8 cellular contexts compared by ENCODE assay signal in genomic region chr9:114611516-114612271, GRCh38. TPM values are rescaled to one million over a fixed set of nuclear protein-coding genes. Genes with fewer than 3 reads are reported as not detected.
DNase-seq lines count a peak whose midpoint lies in the region; ATAC-seq and TF ChIP-seq lines count a peak whose summit lies in the region.

No MANE protein-coding gene starts in this region.

- H3K4me1 ChIP-seq in mesodermal cell (ENCODE audit: control insufficient read depth, insufficient read depth, low read length, poor library complexity, severe bottlenecking) (peaks cover 8% of the 10 kb centered on the region), stomach smooth muscle (ENCODE audit: control insufficient read depth, insufficient read depth, low read length) (peaks cover 21% of the 10 kb centered on the region)

- H3K27me3 Mint-ChIP-seq in activated CD4-positive, alpha-beta T cell treated with anti-CD3 and anti-CD28 coated beads for 36 hours: no peaks in the 10 kb centered on the region
- peaks cover 13% of the 10 kb centered on the region for H3K27me3 Mint-ChIP-seq in endothelial cell (ENCODE audit: unreplicated experiment)

- DNase-seq in activated CD4-positive, alpha-beta T cell treated with anti-CD3 and anti-CD28 coated beads for 36 hours: peak; percentile 66
- DNase-seq in activated CD4-positive, alpha-beta T cell treated with anti-CD3 and anti-CD28 coated beads for 1 hour: no peak
- DNase-seq in NCI-H1105 (lab: John Stamatoyannopoulos, UW) (peak; percentile 40), endothelial cell (ENCODE audit: low spot score) (peak; percentile 26)
- DNase-seq in activated CD4-positive, alpha-beta T cell treated with anti-CD3 and anti-CD28 coated beads, Interleukin-2, amount 50 U/mL, for 4 hours: peak; percentile 37 to 49

- H3K9me3 ChIP-seq in mesodermal cell (ENCODE audit: control insufficient read depth, low read length) (no peaks in the 10 kb centered on the region), stomach smooth muscle (ENCODE audit: control insufficient read depth in 2 of 2, low read length in 2 of 2) (no peaks in the 10 kb centered on the region)

- WGBS in mesodermal cell (ENCODE audit: insufficient coverage in 2 of 2), 2 experiments: 23 to 57% methylated on average over 15 to 40 of the region's 58 CpGs

- no peak for TF ChIP-seq CTCF in endothelial cell (IDR thresholded peaks at IDR 0.05; ENCODE audit: unreplicated experiment)

- H3K27ac Mint-ChIP-seq in activated CD4-positive, alpha-beta T cell treated with anti-CD3 and anti-CD28 coated beads for 36 hours: peak overlapping the region; percentile 79
- H3K27ac Mint-ChIP-seq in endothelial cell (ENCODE audit: unreplicated experiment): no peak overlapping the region

- peak overlapping the region; percentile 63 to 88 for H3K9ac ChIP-seq in stomach smooth muscle (ENCODE audit: low read length in 2 of 2)

- POLR2A ChIA-PET in activated CD4-positive, alpha-beta T cell treated with anti-CD3 and anti-CD28 coated beads for 36 hours (lab: Charles Lee): interaction anchor here (0.6 to 1.5 kb wide), 5 partner anchors 19 to 358 kb away, joined by 3 to 7 read pairs (median 3); partner anchors contain the start of gene ATP6V1G1

- peaks cover 50% of the 10 kb centered on the region for H3K4me1 Mint-ChIP-seq in activated CD4-positive, alpha-beta T cell treated with anti-CD3 and anti-CD28 coated beads for 36 hours
- peaks cover 11% of the 10 kb centered on the region for H3K4me1 Mint-ChIP-seq in endothelial cell (ENCODE audit: unreplicated experiment)

- CTCF ChIA-PET in activated CD4-positive, alpha-beta T cell treated with anti-CD3 and anti-CD28 coated beads for 36 hours (lab: Charles Lee): interaction anchor here (0.5 to 2.8 kb wide), 9 partner anchors 12 to 206 kb away, joined by 3 to 16 read pairs (median 4); partner anchors contain the start of gene ATP6V1G1

- peaks cover 28% of the 10 kb centered on the region for H3K36me3 Mint-ChIP-seq in activated CD4-positive, alpha-beta T cell treated with anti-CD3 and anti-CD28 coated beads for 36 hours (ENCODE audit: low read depth)
- no peaks in the 10 kb centered on the region for H3K36me3 Mint-ChIP-seq in endothelial cell (ENCODE audit: low read depth, unreplicated experiment)

- peak overlapping the region; percentile 77 for H3K4me3 Mint-ChIP-seq in activated CD4-positive, alpha-beta T cell treated with anti-CD3 and anti-CD28 coated beads for 36 hours
- H3K4me3 Mint-ChIP-seq in endothelial cell (ENCODE audit: unreplicated experiment): peak overlapping the region; percentile 88

- no peak overlapping the region for H3K27ac ChIP-seq in mesodermal cell (ENCODE audit: low read depth, low read length, severe bottlenecking)
- peak overlapping the region; percentile 90 for H3K27ac ChIP-seq in stomach smooth muscle (ENCODE audit: low read length)

- H3K36me3 ChIP-seq in mesodermal cell (ENCODE audit: control insufficient read depth, insufficient read depth, low read length) (no peaks in the 10 kb centered on the region), stomach smooth muscle (ENCODE audit: control insufficient read depth in 2 of 2, insufficient read depth in 2 of 2, low read length in 2 of 2) (no peaks in the 10 kb centered on the region)

- H3K27me3 ChIP-seq in stomach smooth muscle (ENCODE audit: control insufficient read depth in 1 of 2, insufficient read depth in 2 of 2, low read length in 2 of 2): no peaks in the 10 kb centered on the region

- H3K4me3 ChIP-seq in mesodermal cell (ENCODE audit: extremely low read depth, insufficient read depth, low read length, poor library complexity, severe bottlenecking) (peak overlapping the region; percentile 47), stomach smooth muscle (ENCODE audit: low read length in 2 of 2) (peak overlapping the region; percentile 69 to 84)

- intact Hi-C loops in activated CD4-positive, alpha-beta T cell treated with anti-CD3 and anti-CD28 coated beads for 36 hours (cut with DNase I, micrococcal nuclease): loop anchor here (1.0 to 10.0 kb wide), 7 partner anchors 19 to 214 kb away; partner anchors contain the start of genes ATP6V1G1 (in 1 of the 2) and WHRN (in 1 of the 2)

- no peaks in the 10 kb centered on the region for H3K9me3 Mint-ChIP-seq in activated CD4-positive, alpha-beta T cell treated with anti-CD3 and anti-CD28 coated beads for 36 hours (ENCODE audit: low read depth)
- H3K9me3 Mint-ChIP-seq in endothelial cell (ENCODE audit: unreplicated experiment): no peaks in the 10 kb centered on the region

- peak; percentile 66 for ATAC-seq in activated CD4-positive, alpha-beta T cell treated with anti-CD3 and anti-CD28 coated beads for 36 hours
- ATAC-seq in HG02642 (IDR thresholded peaks at IDR 0.05; ENCODE audit: poor library complexity, unreplicated experiment): peak; percentile 51

RNA-seq across cellular contexts. Expression of gene TMEM268, which starts 0.6 kb away (rescaled TPM):
- total RNA-seq in activated CD4-positive, alpha-beta T cell treated with anti-CD3 and anti-CD28 coated beads for 36 hours: 10 to 100 TPM; 23.3 to 29.4 TPM
- 1.6 TPM for total RNA-seq in endothelial cell (ENCODE audit: unreplicated experiment)
- 4.7 TPM for polyA plus RNA-seq in mesodermal cell (2013, experiment 1 of 2)
- 3.4 TPM for polyA plus RNA-seq in mesodermal cell (2013, experiment 2 of 2)

RNA-seq across cellular contexts. Expression of gene ATP6V1G1, which starts 24.1 kb away (rescaled TPM):
- total RNA-seq in activated CD4-positive, alpha-beta T cell treated with anti-CD3 and anti-CD28 coated beads for 36 hours: 10 to 100 TPM; 33.8 to 37.7 TPM
- 96.0 TPM for total RNA-seq in endothelial cell (ENCODE audit: unreplicated experiment)
- polyA plus RNA-seq in mesodermal cell (2013, experiment 1 of 2): 189 TPM
- 182 TPM for polyA plus RNA-seq in mesodermal cell (2013, experiment 2 of 2)

RNA-seq across cellular contexts. Expression of gene TEX53, which starts 45.9 kb away (rescaled TPM):
- not detected for total RNA-seq in activated CD4-positive, alpha-beta T cell treated with anti-CD3 and anti-CD28 coated beads for 36 hours
- total RNA-seq in endothelial cell (ENCODE audit: unreplicated experiment): not detected
- polyA plus RNA-seq in mesodermal cell (2013, experiment 1 of 2): not detected
- not detected for polyA plus RNA-seq in mesodermal cell (2013, experiment 2 of 2)
